ENCODE assay signal across 12 cellular contexts in genomic region chr11:15216678-15217077, GRCh38.
DNase-seq lines count a peak whose midpoint lies in the region; ATAC-seq, FAIRE-seq and TF ChIP-seq lines count a peak whose summit lies in the region.
"Had no signal": no experiment of that assay in that cellular context is flagged by ENCODE, and none has a peak within 500 bp of the region (broad histone marks: within the 10 kb centered on the region; RNA-seq: fewer than 3 reads in every experiment).

No MANE protein-coding gene starts in this region.

- no peak overlapping the region for H3K4me3 ChIP-seq in AG09309 (ENCODE audit: control insufficient read depth, low read depth, low read length)
- no peak overlapping the region for H3K4me3 ChIP-seq in endothelial cell of umbilical vein (replicated peaks in 1 of 3; ENCODE audit: insufficient read depth in 1 of 3, low read depth in 1 of 3, low read length in 3 of 3)
- no peak overlapping the region for H3K4me3 ChIP-seq in spleen

- H3K9me1 ChIP-seq in endothelial cell of umbilical vein (replicated peaks; ENCODE audit: control insufficient read depth, extremely low read depth, insufficient read depth, low read length), result no peaks in the 10 kb centered on the region

- TF ChIP-seq EP300 in Ishikawa (IDR thresholded peaks at IDR 0.05; ENCODE audit: borderline replicate concordance), result no peak

- ATAC-seq in GM18907 (IDR thresholded peaks at IDR 0.05; ENCODE audit: unreplicated experiment), result peak; percentile 65
- ATAC-seq: T-cell had no signal

- TF ChIP-seq POLR2A in endothelial cell of umbilical vein (IDR thresholded peaks at IDR 0.05; ENCODE audit: low read depth, low read length) (no peak), spleen (IDR thresholded peaks at IDR 0.05) (no peak)

- H2AFZ ChIP-seq in endothelial cell of umbilical vein (ENCODE audit: low read depth, low read length), result no peak overlapping the region

- H3K9me3 ChIP-seq in endothelial cell of umbilical vein (replicated peaks; ENCODE audit: control insufficient read depth, insufficient read depth, low read length) (no peaks in the 10 kb centered on the region), spleen (no peaks in the 10 kb centered on the region)

- H3K27ac ChIP-seq in endothelial cell of umbilical vein (ENCODE audit: insufficient read depth, low read depth, low read length) (no peak overlapping the region), spleen (peak overlapping the region in 2 of 8 donors; percentile 17 to 69)

- TF ChIP-seq CTCF in AG09309 (IDR thresholded peaks at IDR 0.05; ENCODE audit: control insufficient read depth, insufficient read depth, low read depth, low read length, missing control alignments), result peak; percentile 52
- TF ChIP-seq CTCF in endothelial cell of umbilical vein (IDR thresholded peaks at IDR 0.05; ENCODE audit: extremely low read depth in 1 of 2, insufficient read depth in 1 of 2, low read depth in 1 of 2, low read length in 2 of 2), result no peak
- peak in 1 of 11 experiments; percentile 17 for TF ChIP-seq CTCF in spleen (IDR thresholded peaks at IDR 0.05 in 8 of 11, conservative IDR thresholded peaks at IDR 0.05 in 3 of 11)

- H3K79me2 ChIP-seq in endothelial cell of umbilical vein (ENCODE audit: control insufficient read depth, insufficient read depth, low read length), result no peaks in the 10 kb centered on the region

- peak; percentile 58 for FAIRE-seq in endothelial cell of umbilical vein (lab: Jason Lieb, UNC)
- FAIRE-seq: HTR-8/SVneo had no signal

- peak; percentile 35 for TF ChIP-seq RAD21 in Ishikawa (IDR thresholded peaks at IDR 0.05; ENCODE audit: low read depth)

- CTCF ChIA-PET in endothelial cell of umbilical vein (lab: Charles Lee), result interaction anchor here (2.7 kb wide), 1 partner anchor 116 kb away, joined by 10 read pairs; no protein-coding TSS in a partner anchor

- intact Hi-C loops in endothelial cell of umbilical vein (cut with micrococcal nuclease) (no loop called here), spleen (cut with DNase I; ENCODE audit: low total_unique reads) (no loop called here)

- no peaks in the 10 kb centered on the region for H3K27me3 ChIP-seq in endothelial cell of umbilical vein (ENCODE audit: control insufficient read depth in 2 of 2, insufficient read depth in 2 of 2, low read length in 2 of 2)
- no peaks in the 10 kb centered on the region for H3K27me3 ChIP-seq in spleen (replicated peaks in 1 of 7)

- POLR2A ChIA-PET in endothelial cell of umbilical vein (lab: Charles Lee), result no interaction called here

- no TSS peak for BruUV-seq in endothelial cell of umbilical vein (replicated peaks; lab: Mats Ljungman, UMichigan)

- H3K9ac ChIP-seq in endothelial cell of umbilical vein (replicated peaks; ENCODE audit: extremely low read depth, insufficient read depth, low read length), result no peak overlapping the region

- H3K4me1 ChIP-seq in endothelial cell of umbilical vein (ENCODE audit: control insufficient read depth, extremely low read depth, insufficient read depth, low read length) (no peaks in the 10 kb centered on the region), spleen (no peaks in the 10 kb centered on the region)

- DNase-seq in AG09309 (ENCODE audit: low read depth) (no peak), endothelial cell of umbilical vein (ENCODE audit: low read depth, low spot score) (no peak), medulla oblongata (ENCODE audit: extremely low spot score) (no peak), spleen (no peak), DMS79 (lab: John Stamatoyannopoulos, UW) (no peak), hypothalamus (lab: John Stamatoyannopoulos, UW) (no peak)
- DNase-seq: caudate nucleus, GDM1, T-cell had no signal

- H3K36me3 ChIP-seq in endothelial cell of umbilical vein (ENCODE audit: control insufficient read depth in 2 of 2, extremely low read depth in 1 of 2, insufficient read depth in 2 of 2, low read length in 2 of 2) (no peaks in the 10 kb centered on the region), spleen (no peaks in the 10 kb centered on the region)

- dilution Hi-C loops in endothelial cell of umbilical vein (cut with MboI; ENCODE audit: extremely low pct_ligation_motif_present, low sequenced_read_pairs), result no loop called here

- no peaks in the 10 kb centered on the region for H4K20me1 ChIP-seq in endothelial cell of umbilical vein (replicated peaks; ENCODE audit: control insufficient read depth, extremely low read depth, insufficient read depth, low read length)

- H3K4me2 ChIP-seq in endothelial cell of umbilical vein (ENCODE audit: insufficient read depth, low read length), result no peak overlapping the region

TF ChIP-seq in Ishikawa, 13 proteins besides CTCF, POLR2A, EP300 and RAD21:
- TF ChIP-seq TAF1 (IDR thresholded peaks at IDR 0.05; ENCODE audit: low read depth) (no peak), CEBPB (IDR thresholded peaks at IDR 0.05) (no peak), CREB1 (IDR thresholded peaks at IDR 0.05; ENCODE audit: low read depth) (no peak), EGR1 (IDR thresholded peaks at IDR 0.05) (no peak)
- TF ChIP-seq, protein P1, sequence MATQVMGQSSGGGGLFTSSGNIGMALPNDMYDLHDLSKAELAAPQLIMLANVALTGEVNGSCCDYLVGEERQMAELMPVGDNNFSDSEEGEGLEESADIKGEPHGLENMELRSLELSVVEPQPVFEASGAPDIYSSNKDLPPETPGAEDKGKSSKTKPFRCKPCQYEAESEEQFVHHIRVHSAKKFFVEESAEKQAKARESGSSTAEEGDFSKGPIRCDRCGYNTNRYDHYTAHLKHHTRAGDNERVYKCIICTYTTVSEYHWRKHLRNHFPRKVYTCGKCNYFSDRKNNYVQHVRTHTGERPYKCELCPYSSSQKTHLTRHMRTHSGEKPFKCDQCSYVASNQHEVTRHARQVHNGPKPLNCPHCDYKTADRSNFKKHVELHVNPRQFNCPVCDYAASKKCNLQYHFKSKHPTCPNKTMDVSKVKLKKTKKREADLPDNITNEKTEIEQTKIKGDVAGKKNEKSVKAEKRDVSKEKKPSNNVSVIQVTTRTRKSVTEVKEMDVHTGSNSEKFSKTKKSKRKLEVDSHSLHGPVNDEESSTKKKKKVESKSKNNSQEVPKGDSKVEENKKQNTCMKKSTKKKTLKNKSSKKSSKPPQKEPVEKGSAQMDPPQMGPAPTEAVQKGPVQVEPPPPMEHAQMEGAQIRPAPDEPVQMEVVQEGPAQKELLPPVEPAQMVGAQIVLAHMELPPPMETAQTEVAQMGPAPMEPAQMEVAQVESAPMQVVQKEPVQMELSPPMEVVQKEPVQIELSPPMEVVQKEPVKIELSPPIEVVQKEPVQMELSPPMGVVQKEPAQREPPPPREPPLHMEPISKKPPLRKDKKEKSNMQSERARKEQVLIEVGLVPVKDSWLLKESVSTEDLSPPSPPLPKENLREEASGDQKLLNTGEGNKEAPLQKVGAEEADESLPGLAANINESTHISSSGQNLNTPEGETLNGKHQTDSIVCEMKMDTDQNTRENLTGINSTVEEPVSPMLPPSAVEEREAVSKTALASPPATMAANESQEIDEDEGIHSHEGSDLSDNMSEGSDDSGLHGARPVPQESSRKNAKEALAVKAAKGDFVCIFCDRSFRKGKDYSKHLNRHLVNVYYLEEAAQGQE (IDR thresholded peaks at IDR 0.05; ENCODE audit: low read depth), result no peak

TF ChIP-seq in endothelial cell of umbilical vein, 7 proteins besides CTCF, POLR2A, EP300 and RAD21:
- TF ChIP-seq GATA2 (IDR thresholded peaks at IDR 0.05; ENCODE audit: insufficient read depth, insufficient read length, low read depth, low read length), result no peak
- no peak for TF ChIP-seq FOS (IDR thresholded peaks at IDR 0.05; ENCODE audit: borderline replicate concordance, insufficient read depth, low read length)
- TF ChIP-seq POLR2AphosphoS5 (IDR thresholded peaks at IDR 0.05; ENCODE audit: insufficient read depth, low read depth, low read length), result no peak
- TF ChIP-seq MYC (IDR thresholded peaks at IDR 0.05; ENCODE audit: low read depth, low read length), result no peak
- TF ChIP-seq JUN (IDR thresholded peaks at IDR 0.05; ENCODE audit: borderline replicate concordance, insufficient read depth, insufficient read length, low read depth), result no peak
- no peak for TF ChIP-seq EZH2 (IDR thresholded peaks at IDR 0.05; ENCODE audit: borderline replicate concordance, low read depth, low read length, severe bottlenecking)
- no peak for TF ChIP-seq MAX (IDR thresholded peaks at IDR 0.05; ENCODE audit: insufficient read depth, insufficient read length)
